Comparison of ENCODE assay signal across 25 cellular contexts in genomic region chr5:175032013-175032412, GRCh38.
"Had no signal": no experiment of that assay in that cellular context is flagged by ENCODE, and none has a peak within 500 bp of the region (broad histone marks: within the 10 kb centered on the region; RNA-seq: fewer than 3 reads in every experiment).

No MANE protein-coding gene starts in this region.

- H3K27me3 ChIP-seq: esophagus squamous epithelium, left lung, spleen, testis, transverse colon, upper lobe of right lung, uterus had no signal

- ATAC-seq: effector memory CD8-positive, alpha-beta T cell; left cardiac atrium; left lung; mucosa of descending colon; naive thymus-derived CD4-positive, alpha-beta T cell; psoas muscle; right cardiac atrium; stimulated activated memory B cell treated with anti-CD40 and anti-IgM and Interleukin-4, amounts not matched to agents 10 μg/mL and 1 μg/mL and 100 μg/mL, for 72 hours; stimulated activated naive CD8-positive, alpha-beta T cell treated with anti-CD3 and anti-CD28 coated beads, Interleukin-15, Interleukin-2, amounts not matched to agents 100 U/mL and 50 U/mL, for 24 hours; upper lobe of right lung had no signal

- H3K4me1 ChIP-seq: esophagus squamous epithelium, heart right ventricle, left lung, psoas muscle, spleen, testis, transverse colon, upper lobe of right lung, uterus had no signal

- DNase-seq: dermis blood vessel endothelial cell; effector memory CD8-positive, alpha-beta T cell; erythroblast; esophagus squamous epithelium; foreskin melanocyte; glutamatergic neuron; heart right ventricle; left cardiac atrium; left lung; mesenchymal stem cell; mucosa of descending colon; naive thymus-derived CD4-positive, alpha-beta T cell; nephron progenitor cell; psoas muscle; right cardiac atrium; spleen; stimulated activated CD4-positive, alpha-beta T cell treated with anti-CD3 and anti-CD28 coated beads, Interleukin-4, amount 100 ng/mL, for 4 hours; stimulated activated naive CD8-positive, alpha-beta T cell treated with anti-CD3 and anti-CD28 coated beads, Interleukin-15, Interleukin-2, amounts not matched to agents 100 U/mL and 50 U/mL, for 24 hours; testis; transverse colon; upper lobe of right lung; uterus had no signal

- H3K9me3 ChIP-seq: esophagus squamous epithelium, mucosa of descending colon, psoas muscle, testis, transverse colon, upper lobe of right lung, uterus had no signal

- H3K27ac ChIP-seq: coronary artery, esophagus squamous epithelium, heart right ventricle, left lung, psoas muscle, skin epidermis, spleen, testis, transverse colon, upper lobe of right lung, uterus had no signal

- H3K36me3 ChIP-seq: esophagus squamous epithelium, heart right ventricle, left lung, spleen, transverse colon, upper lobe of right lung, uterus had no signal

- H3K4me3 ChIP-seq: coronary artery, esophagus squamous epithelium, heart right ventricle, left lung, mucosa of descending colon, psoas muscle, skin epidermis, spleen, testis, transverse colon, upper lobe of right lung, uterus had no signal
